In the genomic region with DNA sequence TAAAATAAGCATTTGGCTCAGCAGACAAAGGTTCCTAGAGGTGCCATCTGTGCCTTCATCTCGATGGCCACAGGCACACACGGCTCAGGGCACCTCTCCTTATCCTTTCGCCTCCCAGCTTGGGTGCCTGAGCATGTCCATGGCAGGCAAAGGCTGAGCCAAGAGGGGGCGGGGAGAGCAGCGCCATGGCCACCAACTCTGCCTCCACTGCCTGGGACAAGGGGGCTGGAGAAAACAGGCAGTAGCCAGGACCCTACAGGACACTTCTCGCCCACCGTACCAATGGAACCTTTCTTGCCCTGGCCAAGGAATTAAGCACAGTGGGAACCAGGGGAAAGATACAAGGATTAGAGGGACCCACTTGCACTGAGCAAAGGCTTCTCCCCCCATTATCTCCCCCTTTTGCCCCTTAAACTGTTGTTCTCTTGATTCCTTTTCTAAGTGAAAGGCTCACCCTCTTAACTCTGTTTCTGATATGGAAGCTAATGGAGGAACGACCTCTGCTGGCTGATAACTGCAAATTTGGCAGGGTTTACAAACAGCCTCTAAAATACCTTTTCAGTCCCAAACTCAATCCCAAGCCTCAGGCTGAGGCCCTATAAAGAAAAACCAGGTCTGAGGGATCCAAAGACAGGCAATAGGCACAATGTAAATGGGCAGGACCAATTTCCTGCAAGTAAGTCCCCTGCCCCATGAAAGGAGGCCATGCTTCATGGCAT, we compare ENCODE assay signal across 11 cellular contexts.
DNase-seq lines count a peak whose midpoint lies in the region; ATAC-seq and TF ChIP-seq lines count a peak whose summit lies in the region.
"Had no signal": no experiment of that assay in that cellular context is flagged by ENCODE, and none has a peak within 500 bp of the region (broad histone marks: within the 10 kb centered on the region; RNA-seq: fewer than 3 reads in every experiment).

No MANE protein-coding gene starts in this region.

- H3K9ac ChIP-seq in OCI-LY1 (ENCODE audit: low read length): peak overlapping the region; percentile 8; the same call in 1 of the 2 replicates

- no peaks in the 10 kb centered on the region for H3K9me3 ChIP-seq in BE2C
- peaks cover 8% of the 10 kb centered on the region; the same call in 1 of the 2 replicates for H3K9me3 ChIP-seq in OCI-LY1 (ENCODE audit: low read length)

- in situ Hi-C loops in GM13976 (cut with MboI; ENCODE audit: low sequenced_read_pairs, unreplicated experiment): no loop called here

- no peak for DNase-seq in BE2C
- peak; percentile 18 for DNase-seq in GM13976 (ENCODE audit: low spot score)
- peak; percentile 11 for DNase-seq in fibroblast of villous mesenchyme (ENCODE audit: low read depth)
- no peak for DNase-seq in stimulated activated CD4-positive, alpha-beta T cell treated with anti-CD3 and anti-CD28 coated beads, Interleukin-1b, Interleukin-23, amount 100 ng/mL, for 48 hours
- no peak for DNase-seq in activated CD8-positive, alpha-beta memory T cell treated with anti-CD3 and anti-CD28 coated beads, Interleukin-2, amount 50 U/mL, for 48 hours
- DNase-seq: CD8-positive, alpha-beta memory T cell; cerebellar nuclear complex; NCI-H1105 had no signal

- no peaks in the 10 kb centered on the region for H3K9me2 ChIP-seq in OCI-LY1 (ENCODE audit: low read depth, low read length)

- H2AFZ ChIP-seq in OCI-LY1 (ENCODE audit: low read length): peak overlapping the region; percentile 94

- H3K4me3 ChIP-seq in BE2C (ENCODE audit: low read depth, low read length): no peak overlapping the region
- no peak overlapping the region for H3K4me3 ChIP-seq in OCI-LY1 (ENCODE audit: low read depth, low read length, poor library complexity, severe bottlenecking)
- H3K4me3 ChIP-seq in fibroblast of villous mesenchyme (ENCODE audit: low read depth, low read length): no peak overlapping the region

- H3K79me2 ChIP-seq in OCI-LY1 (ENCODE audit: insufficient read depth, low read length): no peaks in the 10 kb centered on the region

- H3K36me3 ChIP-seq in BE2C (no peaks in the 10 kb centered on the region), OCI-LY1 (ENCODE audit: insufficient read depth, low read length) (peaks cover 8% of the 10 kb centered on the region; the same call in 1 of the 2 replicates)

- H3F3A ChIP-seq in OCI-LY1 (ENCODE audit: insufficient read depth, low read length): no peaks in the 10 kb centered on the region

- H3K27me3 ChIP-seq in BE2C (no peaks in the 10 kb centered on the region), OCI-LY1 (ENCODE audit: insufficient read depth, low read length) (no peaks in the 10 kb centered on the region)

- no peak for TF ChIP-seq POLR2A in GM18505 (IDR thresholded peaks at IDR 0.05; ENCODE audit: borderline replicate concordance, extremely low read depth, insufficient read depth, insufficient read length)

- peak; percentile 25; the same call in 1 of the 2 replicates for TF ChIP-seq CTCF in BE2C (IDR thresholded peaks at IDR 0.05; ENCODE audit: low read depth, low read length)
- no peak for TF ChIP-seq CTCF in GM13976 (IDR thresholded peaks at IDR 0.05; ENCODE audit: borderline replicate concordance, control extremely low read depth, extremely low read depth, insufficient read depth, missing control alignments)
- TF ChIP-seq CTCF in OCI-LY1 (IDR thresholded peaks at IDR 0.05; ENCODE audit: low read length): peak; percentile 88
- TF ChIP-seq CTCF in fibroblast of villous mesenchyme (IDR thresholded peaks at IDR 0.05; ENCODE audit: insufficient read depth, low read depth, low read length): peak; percentile 33

- H3K4me1 ChIP-seq in BE2C (no peaks in the 10 kb centered on the region), OCI-LY1 (ENCODE audit: insufficient read depth, low read length, severe bottlenecking) (peaks cover 39% of the 10 kb centered on the region)

- peak overlapping the region; percentile 75 for H3K27ac ChIP-seq in OCI-LY1 (ENCODE audit: low read depth, low read length, poor library complexity, severe bottlenecking)

- ATAC-seq in HG03175 (IDR thresholded peaks at IDR 0.05; ENCODE audit: unreplicated experiment) (no peak), GM18505 (IDR thresholded peaks at IDR 0.05; ENCODE audit: unreplicated experiment) (no peak)

- no peak overlapping the region for H3K4me2 ChIP-seq in OCI-LY1 (ENCODE audit: low read length)

- no peaks in the 10 kb centered on the region for H4K20me1 ChIP-seq in OCI-LY1 (ENCODE audit: insufficient read depth, low read length)

Comparison
In these comparisons a context has a peak if more than half of its experiments do, and no peak if none do; other contexts are left out.
1. DNase-seq: peak in GM13976 (single experiment) and fibroblast of villous mesenchyme (single experiment); none in BE2C (single experiment), stimulated activated CD4-positive, alpha-beta T cell treated with anti-CD3 and anti-CD28 coated beads, Interleukin-1b, Interleukin-23, amount 100 ng/mL, for 48 hours (single experiment) and activated CD8-positive, alpha-beta memory T cell treated with anti-CD3 and anti-CD28 coated beads, Interleukin-2, amount 50 U/mL, for 48 hours (single experiment).